In genomic region chr18:48059363-48060109, GRCh38 we compare ENCODE assay signal across 1 cellular context.
TF ChIP-seq lines count a peak whose summit lies in the region.

No MANE protein-coding gene starts in this region.

TF ChIP-seq in HEK293T, 16 proteins besides CTCF, POLR2A, EP300 and RAD21 (continued from another document):
- TF ChIP-seq PKNOX1 (IDR thresholded peaks at IDR 0.05) = no peak
